14 cellular contexts compared by ENCODE assay signal in genomic region chr2:19797871-19798270, GRCh38.
"Had no signal": no experiment of that assay in that cellular context is flagged by ENCODE, and none has a peak within 500 bp of the region (broad histone marks: within the 10 kb centered on the region; RNA-seq: fewer than 3 reads in every experiment).

No MANE protein-coding gene starts in this region.

- H3K4me1 ChIP-seq: neural progenitor cell, parathyroid adenoma had no signal

- H3K79me2 ChIP-seq: parathyroid adenoma had no signal

- H3K36me3 Mint-ChIP-seq: neural progenitor cell; stimulated activated memory B cell treated with anti-CD40 and anti-IgM and Interleukin-4, amounts not matched to agents 10 μg/mL and 1 μg/mL and 100 μg/mL, for 72 hours had no signal

- H3K4me1 Mint-ChIP-seq: stimulated activated memory B cell treated with anti-CD40 and anti-IgM and Interleukin-4, amounts not matched to agents 10 μg/mL and 1 μg/mL and 100 μg/mL, for 72 hours had no signal

- H3K4me2 ChIP-seq: neural progenitor cell had no signal

- H3K4me3 Mint-ChIP-seq: neural progenitor cell; stimulated activated memory B cell treated with anti-CD40 and anti-IgM and Interleukin-4, amounts not matched to agents 10 μg/mL and 1 μg/mL and 100 μg/mL, for 72 hours had no signal

- DNase-seq: activated naive CD4-positive, alpha-beta T cell treated with anti-CD3 and anti-CD28 coated beads, Interleukin-2, amount 50 U/mL, for 16 hours; amygdala; brain microvascular endothelial cell; heart right ventricle; kidney; retina; transverse colon had no signal

- H3K4me3 ChIP-seq: heart right ventricle, neural progenitor cell, skin epidermis, transverse colon had no signal

- H3K27me3 ChIP-seq: brain microvascular endothelial cell, heart right ventricle, neural progenitor cell, transverse colon had no signal

- H3K27ac Mint-ChIP-seq: activated T-helper 2 cell treated with anti-CD3 and anti-CD28 coated beads, Interferon-gamma antibody, Interleukin-2, Interleukin-4, amounts not matched to agents 10 μg/mL and 5 μg/mL and 100 μg/mL, durations not matched to agents 14 hours and 24 hours and 36 hours; neural progenitor cell; stimulated activated memory B cell treated with anti-CD40 and anti-IgM and Interleukin-4, amounts not matched to agents 10 μg/mL and 1 μg/mL and 100 μg/mL, for 72 hours had no signal

- ATAC-seq: activated CD4-positive, CD25-positive, alpha-beta regulatory T cell treated with anti-CD3 and anti-CD28 coated beads, Interleukin-2, amount 50 U/mL, for 24 hours; esophagus mucosa; heart right ventricle; stimulated activated memory B cell treated with anti-CD40 and anti-IgM and Interleukin-4, amounts not matched to agents 10 μg/mL and 1 μg/mL and 100 μg/mL, for 72 hours had no signal

- H3K9me3 Mint-ChIP-seq: activated T-helper 2 cell treated with anti-CD3 and anti-CD28 coated beads, Interferon-gamma antibody, Interleukin-2, Interleukin-4, amounts not matched to agents 10 μg/mL and 5 μg/mL and 100 μg/mL, durations not matched to agents 14 hours and 24 hours and 36 hours; stimulated activated memory B cell treated with anti-CD40 and anti-IgM and Interleukin-4, amounts not matched to agents 10 μg/mL and 1 μg/mL and 100 μg/mL, for 72 hours had no signal

- H2AFZ ChIP-seq: neural progenitor cell, parathyroid adenoma had no signal

- H3K27ac ChIP-seq: brain microvascular endothelial cell, heart right ventricle, neural progenitor cell, parathyroid adenoma, transverse colon had no signal

- H3K36me3 ChIP-seq: brain microvascular endothelial cell, heart right ventricle, neural progenitor cell, transverse colon had no signal

- H3K9me3 ChIP-seq: heart right ventricle, transverse colon had no signal
